In the genomic region with DNA sequence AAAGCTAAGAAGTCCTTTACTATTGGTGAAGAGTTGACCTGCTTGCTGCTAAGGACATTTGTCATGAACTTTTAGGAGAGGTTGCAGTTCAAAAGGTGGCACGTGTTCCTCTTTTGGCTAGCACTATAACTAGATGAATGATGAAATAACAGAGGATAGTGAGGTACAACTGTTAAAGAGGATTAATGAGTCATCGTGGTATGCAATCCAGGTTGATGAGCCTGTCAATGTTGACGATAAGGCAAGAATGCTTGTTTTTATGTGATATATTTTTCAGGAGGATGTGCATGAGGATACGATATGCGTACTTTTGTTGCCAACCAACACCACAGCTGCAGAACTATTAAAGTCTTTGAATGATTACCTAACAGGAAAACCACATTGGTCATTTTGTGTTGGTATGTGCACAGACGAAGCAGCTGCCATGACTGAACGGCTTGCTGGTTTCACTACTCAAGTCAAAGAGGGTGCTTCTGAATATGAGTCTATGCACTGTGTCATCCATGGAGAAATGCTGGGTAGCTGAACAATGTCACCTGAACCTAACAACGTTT, we compare ENCODE assay signal across 8 cellular contexts.
DNase-seq lines count a peak whose midpoint lies in the region; ATAC-seq and TF ChIP-seq lines count a peak whose summit lies in the region.

No MANE protein-coding gene starts in this region.

- peak; percentile 98 for ATAC-seq in HG02884 (IDR thresholded peaks at IDR 0.05; ENCODE audit: unreplicated experiment)

- peak in 2 of 3 donors; percentile 30 to 56 for DNase-seq in stimulated activated CD4-positive, alpha-beta T cell treated with anti-CD3 and anti-CD28 coated beads, Interleukin-12 subunit alpha, Interleukin-12 subunit beta, amount 100 ng/mL, for 48 hours (ENCODE audit: low read depth in 2 of 3, low spot score in 1 of 3)
- DNase-seq in stimulated activated CD4-positive, alpha-beta T cell treated with anti-CD3 and anti-CD28 coated beads, Interleukin-2, amount 100 ng/mL, for 48 hours = no peak
- DNase-seq in NOMO-1 treated with dmso at 0.1 percent for 144 hours (lab: John Stamatoyannopoulos, UW; ENCODE audit: unreplicated experiment) (peak; percentile 85), medulla oblongata (ENCODE audit: extremely low spot score) (no peak), NCI-H1048 (lab: John Stamatoyannopoulos, UW) (no peak)
- peak; percentile 55 for DNase-seq in activated naive CD4-positive, alpha-beta T cell treated with anti-CD3 and anti-CD28 coated beads, Interleukin-2, amount 50 U/mL, for 16 hours

- peak overlapping the region; percentile 44 to 48 for H3K4me3 ChIP-seq in neutrophil (ENCODE audit: low read depth in 1 of 2, low read length in 1 of 2)

- no peaks in the 10 kb centered on the region for H3K36me3 ChIP-seq in neutrophil

- H3K4me1 ChIP-seq in neutrophil (ENCODE audit: control insufficient read depth in 1 of 2, insufficient read depth in 1 of 2, low read depth in 1 of 2, low read length in 1 of 2) = peaks cover 50 to 56% of the 10 kb centered on the region in 2 experiments

- H3K27ac ChIP-seq in neutrophil = peak overlapping the region; percentile 77

- no peaks in the 10 kb centered on the region for H3K27me3 ChIP-seq in neutrophil

- H3K9me3 ChIP-seq in neutrophil = no peaks in the 10 kb centered on the region

- TF ChIP-seq CTCF in neutrophil (IDR thresholded peaks at IDR 0.05) = no peak

Comparison
In these comparisons a context has a peak if more than half of its experiments do, and no peak if none do; other contexts are left out.
1. DNase-seq: peak in stimulated activated CD4-positive, alpha-beta T cell treated with anti-CD3 and anti-CD28 coated beads, Interleukin-12 subunit alpha, Interleukin-12 subunit beta, amount 100 ng/mL, for 48 hours (2 of 3), NOMO-1 treated with dmso at 0.1 percent for 144 hours (single experiment) and activated naive CD4-positive, alpha-beta T cell treated with anti-CD3 and anti-CD28 coated beads, Interleukin-2, amount 50 U/mL, for 16 hours (single experiment); none in stimulated activated CD4-positive, alpha-beta T cell treated with anti-CD3 and anti-CD28 coated beads, Interleukin-2, amount 100 ng/mL, for 48 hours (0 of 2), medulla oblongata (single experiment) and NCI-H1048 (single experiment).